ENCODE assay signal across 8 cellular contexts in the genomic region with DNA sequence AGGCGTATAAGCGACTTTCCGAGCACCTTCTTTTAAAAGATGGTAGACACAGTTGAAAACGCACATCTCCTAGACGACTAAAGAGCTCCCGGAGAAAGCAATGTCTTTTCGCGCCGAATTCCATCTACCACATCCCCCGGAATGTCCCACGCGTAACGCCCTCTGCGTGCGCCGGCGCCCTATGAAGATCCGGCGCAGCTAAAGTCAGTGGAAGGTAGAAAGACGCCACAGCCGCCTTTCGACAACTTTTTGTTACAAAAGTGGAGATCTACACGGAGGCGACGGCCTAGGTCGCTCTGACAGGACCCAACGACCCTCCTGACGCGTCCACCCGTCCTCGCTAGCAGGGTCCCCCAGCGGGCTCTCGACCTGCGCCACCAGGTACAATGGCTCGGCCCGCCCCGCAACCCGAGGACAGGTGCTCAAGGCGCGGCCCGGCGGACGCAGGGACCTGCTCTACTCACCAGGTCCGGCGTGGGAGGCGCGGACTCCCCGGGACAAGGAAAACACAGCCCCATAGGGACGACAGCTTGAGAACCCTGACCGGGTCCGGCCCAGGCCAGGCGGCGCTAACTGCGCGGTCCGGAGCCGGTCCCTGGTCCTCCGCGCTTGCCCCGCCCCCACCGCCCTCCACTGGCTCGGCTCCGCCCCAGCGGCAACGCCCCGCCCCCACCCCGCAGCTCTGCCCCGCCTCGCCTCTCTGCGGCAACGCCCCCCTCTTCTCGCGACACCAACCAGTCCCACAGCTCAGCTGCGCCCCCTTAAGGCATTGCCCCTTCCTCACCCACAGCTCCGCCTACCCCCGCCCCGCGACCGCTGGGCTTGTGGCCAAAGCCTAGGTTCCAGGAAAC. TPM values are rescaled to one million over a fixed set of nuclear protein-coding genes. Genes with fewer than 3 reads are reported as not detected.
DNase-seq lines count a peak whose midpoint lies in the region; ATAC-seq and TF ChIP-seq lines count a peak whose summit lies in the region.

A gene with protein sequence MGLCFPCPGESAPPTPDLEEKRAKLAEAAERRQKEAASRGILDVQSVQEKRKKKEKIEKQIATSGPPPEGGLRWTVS (minus strand): TSS at position 571 of the 851 bp plus-strand sequence. CDS start 53 bp downstream, at position 518.

- POLR2A ChIA-PET in CD4-positive, alpha-beta T cell (lab: Charles Lee) = interaction anchor here (0.6 to 2.8 kb wide), 13 partner anchors 9 to 490 kb away, joined by 3 to 31 read pairs (median 4); a partner anchor contains a TSS

- no peaks in the 10 kb centered on the region for H3K9me3 Mint-ChIP-seq in CD4-positive, alpha-beta T cell

- ATAC-seq in CD4-positive, alpha-beta T cell (ENCODE audit: poor library complexity) = peak; percentile 92
- ATAC-seq in GM19397 (IDR thresholded peaks at IDR 0.05; ENCODE audit: unreplicated experiment) = peak; percentile 90
- peak; percentile 93 for ATAC-seq in HG03565 (IDR thresholded peaks at IDR 0.05; ENCODE audit: unreplicated experiment)

- no peaks in the 10 kb centered on the region for H3K9me3 ChIP-seq in CD4-positive, alpha-beta T cell (ENCODE audit: control insufficient read depth, low read length)

- H3K27ac ChIP-seq in CD4-positive, alpha-beta T cell (ENCODE audit: low read depth, low read length) = peak within 1 kb of the TSS; percentile 66

- peaks cover 41% of the 10 kb centered on the region for H3K36me3 Mint-ChIP-seq in CD4-positive, alpha-beta T cell (ENCODE audit: low read depth)

- TF ChIP-seq CTCF in CD4-positive, alpha-beta T cell (IDR thresholded peaks at IDR 0.05) = peak; percentile 66

- peaks cover 22% of the 10 kb centered on the region for H3K4me1 Mint-ChIP-seq in CD4-positive, alpha-beta T cell (ENCODE audit: low read depth)

- CTCF ChIA-PET in CD4-positive, alpha-beta T cell (lab: Charles Lee) = interaction anchor here (0.6 to 1.9 kb wide), 7 partner anchors 8 to 521 kb away, joined by 3 to 6 read pairs (median 4); no protein-coding TSS in a partner anchor

- peak within 1 kb of the TSS; percentile 97 for H3K4me3 Mint-ChIP-seq in CD4-positive, alpha-beta T cell

- no peaks in the 10 kb centered on the region for H3K27me3 ChIP-seq in CD4-positive, alpha-beta T cell (ENCODE audit: control insufficient read depth, insufficient read depth, low read length)

- peak within 1 kb of the TSS; percentile 92 for H3K27ac Mint-ChIP-seq in CD4-positive, alpha-beta T cell

- DNase-seq in CD4-positive, alpha-beta T cell = peak; percentile 88 to 94 (median 92)
- DNase-seq in NCI-H82 treated with DMSO at 0.1 percent for 48 hours (lab: John Stamatoyannopoulos, UW; ENCODE audit: unreplicated experiment) (peak; percentile 70), lung microvascular endothelial cell (ENCODE audit: low read depth in 2 of 2) (peak; percentile 98 to 100)
- DNase-seq in activated CD8-positive, alpha-beta memory T cell treated with anti-CD3 and anti-CD28 coated beads for 24 hours = peak; percentile 97
- peak; percentile 94 for DNase-seq in effector CD8-positive, alpha-beta T cell (lab: John Stamatoyannopoulos, UW)
- peak; percentile 86 to 92 (median 90) for DNase-seq in stimulated activated CD4-positive, alpha-beta T cell treated with anti-CD3 and anti-CD28 coated beads, TNF-alpha, amount 100 ng/mL, for 4 hours (ENCODE audit: low read depth in 3 of 3)

- intact Hi-C loops in CD4-positive, alpha-beta T cell (cut with DNase I, micrococcal nuclease) = loop anchor here (2.0 to 5.0 kb wide), 2 partner anchors 202 to 205 kb away; a partner anchor contains a TSS

- no peaks in the 10 kb centered on the region for H3K27me3 Mint-ChIP-seq in CD4-positive, alpha-beta T cell

RNA-seq across cellular contexts. Expression of the gene that starts here (rescaled TPM):
- 10 to 100 TPM; 58.1 to 67.3 TPM for total RNA-seq in CD4-positive, alpha-beta T cell
- 10.3 and 10.7 TPM in 2 replicates for total RNA-seq in lung microvascular endothelial cell

Comparison
In these comparisons a context has a peak if more than half of its experiments do, and no peak if none do; other contexts are left out.
1. Peak in every context shown above with its lines: DNase-seq, ATAC-seq and H3K27ac ChIP-seq.